In the genomic region with DNA sequence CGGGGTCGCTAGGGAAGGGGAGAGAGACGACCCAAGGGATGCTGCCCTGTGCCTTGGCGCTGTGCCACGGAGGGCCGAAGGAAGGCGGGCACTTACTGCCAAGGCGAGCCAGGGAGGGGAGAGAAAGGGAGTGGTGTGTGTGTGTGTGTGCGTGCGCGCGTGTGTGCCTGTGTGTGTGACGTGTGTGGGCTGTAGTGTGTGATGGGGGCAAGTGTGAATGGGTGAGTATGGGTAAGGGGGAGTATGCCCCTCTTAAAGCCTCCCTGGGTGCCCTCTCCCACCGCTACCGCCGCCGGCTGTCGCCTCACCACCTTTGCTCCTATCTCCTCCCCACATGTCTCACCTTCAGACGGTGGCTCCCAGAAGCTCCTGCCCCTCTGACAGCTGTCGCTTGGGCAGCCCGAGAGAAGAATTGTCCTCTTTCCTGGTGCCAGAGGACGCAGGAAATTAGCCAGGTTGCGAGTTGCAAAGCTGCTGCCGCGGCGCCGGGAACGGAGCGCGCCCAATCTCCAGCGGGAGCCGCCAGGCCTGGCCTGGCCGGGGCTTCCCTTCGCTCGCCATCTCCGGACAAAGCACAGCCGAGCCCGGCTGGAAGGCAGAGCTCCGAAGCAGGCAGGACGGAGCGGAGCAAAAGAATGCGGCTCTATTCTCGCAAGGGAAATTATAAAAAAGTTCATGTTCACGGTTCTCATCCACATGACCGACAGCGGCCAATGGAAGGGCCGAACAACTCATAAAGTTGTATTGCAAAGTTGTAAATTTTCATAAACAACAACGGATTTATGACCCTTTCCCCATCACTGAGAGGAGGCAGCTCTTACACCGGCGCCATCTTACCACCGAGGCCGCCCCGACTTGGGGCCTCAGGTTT, we compare ENCODE assay signal across 8 cellular contexts. TPM values are rescaled to one million over a fixed set of nuclear protein-coding genes. Genes with fewer than 3 reads are reported as not detected.
DNase-seq lines count a peak whose midpoint lies in the region; ATAC-seq and TF ChIP-seq lines count a peak whose summit lies in the region.

A gene (minus strand): TSS at position 639 of the 871 bp plus-strand sequence. CDS start 41,943 bp downstream, outside the sequence.

- no peaks in the 10 kb centered on the region for H3K9me3 ChIP-seq in subcutaneous abdominal adipose tissue (ENCODE audit: control insufficient read depth in 5 of 5, low read length in 5 of 5)

- peak within 1 kb of the TSS; percentile 77 to 95 (median 90) for H3K4me3 ChIP-seq in subcutaneous abdominal adipose tissue (ENCODE audit: low read depth in 1 of 5, low read length in 5 of 5)

- peak; percentile 60 for DNase-seq in activated CD8-positive, alpha-beta memory T cell treated with anti-CD3 and anti-CD28 coated beads for 24 hours
- DNase-seq in activated CD8-positive, alpha-beta memory T cell treated with anti-CD3 and anti-CD28 coated beads, Interleukin-2, amount 50 U/mL, for 4 hours = no peak
- DNase-seq in immature natural killer cell (no peak), NCI-H1694 treated with DMSO at 0.1 percent for 48 hours (lab: John Stamatoyannopoulos, UW) (no peak)
- no peak for DNase-seq in activated CD4-positive, alpha-beta T cell treated with anti-CD3 and anti-CD28 coated beads, Interleukin-2, amount 50 U/mL, for 1 hour

- TF ChIP-seq CTCF in VCaP (conservative IDR thresholded peaks at IDR 0.05) = no peak

- H3K36me3 Mint-ChIP-seq in immature natural killer cell = no peaks in the 10 kb centered on the region

- peaks cover 49 to 74% (median 70%) of the 10 kb centered on the region in 3 donors for H3K27me3 Mint-ChIP-seq in immature natural killer cell (ENCODE audit: low read depth in 3 of 3)

- H3K9me3 Mint-ChIP-seq in immature natural killer cell = peaks cover 0 to 2% (median 0%) of the 10 kb centered on the region in 6 donors

- H3K9ac ChIP-seq in subcutaneous abdominal adipose tissue (ENCODE audit: low read length in 5 of 5) = peak within 1 kb of the TSS; percentile 65 to 95 (median 86)

- H3K4me3 Mint-ChIP-seq in immature natural killer cell = peak within 1 kb of the TSS; percentile 85 to 89 (median 86)

- peaks cover 0 to 23% (median 0%) of the 10 kb centered on the region in 5 donors for H3K27me3 ChIP-seq in subcutaneous abdominal adipose tissue (ENCODE audit: control insufficient read depth in 5 of 5, insufficient read depth in 4 of 5, low read length in 5 of 5)

- H3K27ac ChIP-seq in VCaP = peak within 1 kb of the TSS; percentile 94
- H3K27ac ChIP-seq in subcutaneous abdominal adipose tissue (ENCODE audit: low read depth, low read length) = peak within 1 kb of the TSS; percentile 95

- H3K4me1 ChIP-seq in subcutaneous abdominal adipose tissue (ENCODE audit: control insufficient read depth in 5 of 5, insufficient read depth in 5 of 5, low read length in 5 of 5) = peaks cover 10 to 86% (median 84%) of the 10 kb centered on the region in 5 donors

- ATAC-seq in HG02885 (IDR thresholded peaks at IDR 0.05; ENCODE audit: poor library complexity, unreplicated experiment) = no peak

- peaks cover 53 to 77% of the 10 kb centered on the region in 2 donors for H3K4me1 Mint-ChIP-seq in immature natural killer cell

- no peaks in the 10 kb centered on the region for H3K36me3 ChIP-seq in subcutaneous abdominal adipose tissue (ENCODE audit: control insufficient read depth in 5 of 5, insufficient read depth in 5 of 5, low read length in 5 of 5)

- peak within 1 kb of the TSS in 5 of 6 donors; percentile 12 to 77 (median 66) for H3K27ac Mint-ChIP-seq in immature natural killer cell

RNA-seq across cellular contexts. Expression of the gene that starts here (rescaled TPM):
- under 1 TPM in 1 of 3 donors, not detected in 2; 0.13 TPM for polyA plus RNA-seq in immature natural killer cell
